In the genomic region with DNA sequence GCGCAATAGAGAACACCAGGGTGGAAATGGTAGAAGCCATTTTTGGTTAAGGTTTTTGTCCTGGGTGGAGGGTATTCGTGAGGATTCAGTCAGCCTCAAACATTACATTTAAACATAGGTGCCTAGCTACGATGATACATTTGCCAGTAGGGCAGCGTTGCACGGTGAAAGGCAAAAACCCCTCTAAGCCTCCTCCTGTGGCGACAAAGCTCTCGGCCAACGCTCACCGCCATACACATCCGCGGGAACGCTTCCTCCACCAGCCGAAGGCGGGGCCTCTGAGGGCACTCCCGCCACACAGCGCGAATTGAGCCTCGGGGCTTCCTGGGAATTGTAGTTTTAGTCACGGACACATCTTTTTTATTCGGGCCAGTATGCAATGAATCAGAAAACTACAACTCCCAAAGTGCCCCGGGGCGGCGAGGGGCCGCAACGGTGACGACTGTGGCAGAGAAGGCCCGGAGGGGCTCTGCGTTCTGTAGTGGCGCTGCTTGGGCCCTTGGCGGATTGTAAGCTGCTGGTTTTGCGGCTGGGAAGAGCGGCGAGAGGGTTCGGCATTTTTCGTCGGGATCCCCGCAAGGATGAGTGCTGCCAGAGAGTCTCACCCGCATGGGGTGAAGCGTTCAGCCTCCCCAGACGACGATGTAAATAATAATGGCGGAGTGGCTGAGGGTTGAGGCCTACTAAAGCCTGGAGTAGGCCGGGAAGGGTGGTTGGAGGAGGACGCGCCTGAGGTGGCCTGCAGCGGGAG, we compare ENCODE assay signal across 8 cellular contexts. TPM values are rescaled to one million over a fixed set of nuclear protein-coding genes. Genes with fewer than 3 reads are reported as not detected.
DNase-seq lines count a peak whose midpoint lies in the region; ATAC-seq and TF ChIP-seq lines count a peak whose summit lies in the region.

A gene (plus strand): TSS at position 450 of the 751 bp plus-strand sequence. CDS start 132 bp downstream, at position 582.

- H3K36me3 ChIP-seq in GM06990 (ENCODE audit: control insufficient read depth, insufficient read depth, low read length) (peaks cover 3% of the 10 kb centered on the region), suprapubic skin (peaks cover 3% of the 10 kb centered on the region)

- TF ChIP-seq EP300 in suprapubic skin (IDR thresholded peaks at IDR 0.05) = no peak

- H3K4me1 ChIP-seq in suprapubic skin = peaks cover 44% of the 10 kb centered on the region

- WGBS in suprapubic skin = under 1% methylated on average over 23 of the region's 46 CpGs

- peak; percentile 97 for ATAC-seq in HG02588 (IDR thresholded peaks at IDR 0.05; ENCODE audit: unreplicated experiment)
- peak; percentile 99 for ATAC-seq in SK-N-SH treated with all-trans-retinoic acid at 6 μM for 48 hours

- DNase-seq in GM06990 (ENCODE audit: extremely low read depth, insufficient read length) = peak; percentile 95
- peak; percentile 98 for DNase-seq in NCI-H1092 (lab: John Stamatoyannopoulos, UW)
- peak; percentile 98 for DNase-seq in globus pallidus (ENCODE audit: low spot score)
- peak; percentile 67 to 99 (median 95) for DNase-seq in nucleus accumbens (lab: John Stamatoyannopoulos, UW)
- peak; percentile 96 to 98 for DNase-seq in suprapubic skin (ENCODE audit: low spot score in 2 of 2)

- peaks cover 9% of the 10 kb centered on the region for H3K36me3 Mint-ChIP-seq in activated naive CD4-positive, alpha-beta T cell treated with anti-CD3 and anti-CD28 coated beads, Interleukin-2, amount 50 U/mL, for 24 hours

- no peaks in the 10 kb centered on the region for H3K27me3 Mint-ChIP-seq in activated naive CD4-positive, alpha-beta T cell treated with anti-CD3 and anti-CD28 coated beads, Interleukin-2, amount 50 U/mL, for 24 hours

- H3K9me3 Mint-ChIP-seq in activated naive CD4-positive, alpha-beta T cell treated with anti-CD3 and anti-CD28 coated beads, Interleukin-2, amount 50 U/mL, for 24 hours = no peaks in the 10 kb centered on the region

- TF ChIP-seq CTCF in GM06990 (IDR thresholded peaks at IDR 0.05; ENCODE audit: insufficient read depth, low read length, poor library complexity, severe bottlenecking) (no peak), suprapubic skin (IDR thresholded peaks at IDR 0.05) (no peak)

- H3K27ac ChIP-seq in suprapubic skin = peak within 1 kb of the TSS; percentile 94

- no peaks in the 10 kb centered on the region for H3K9me3 ChIP-seq in suprapubic skin

- TF ChIP-seq POLR2A in suprapubic skin (IDR thresholded peaks at IDR 0.05) = peak; percentile 69 to 95

- no peak within 1 kb of the TSS for H3K4me3 Mint-ChIP-seq in activated naive CD4-positive, alpha-beta T cell treated with anti-CD3 and anti-CD28 coated beads, Interleukin-2, amount 50 U/mL, for 24 hours

- H3K4me1 Mint-ChIP-seq in activated naive CD4-positive, alpha-beta T cell treated with anti-CD3 and anti-CD28 coated beads, Interleukin-2, amount 50 U/mL, for 24 hours = peaks cover 29% of the 10 kb centered on the region

- no peaks in the 10 kb centered on the region for H3K27me3 ChIP-seq in GM06990 (replicated peaks; ENCODE audit: control insufficient read depth, insufficient read depth, low read length)
- H3K27me3 ChIP-seq in suprapubic skin = no peaks in the 10 kb centered on the region

- peak within 1 kb of the TSS; percentile 88 for H3K27ac Mint-ChIP-seq in activated naive CD4-positive, alpha-beta T cell treated with anti-CD3 and anti-CD28 coated beads, Interleukin-2, amount 50 U/mL, for 24 hours

- H3K4me3 ChIP-seq in GM06990 (replicated peaks; ENCODE audit: low read depth, low read length) = peak within 1 kb of the TSS; percentile 90
- H3K4me3 ChIP-seq in suprapubic skin = peak within 1 kb of the TSS; percentile 81

TF ChIP-seq in SK-N-SH treated with all-trans-retinoic acid at 6 μM for 48 hours, 23 proteins besides CTCF, POLR2A, EP300 and RAD21:
- TF ChIP-seq CSDC2 (CRISPR knock-in tag; IDR thresholded peaks at IDR 0.05) = no peak
- TF ChIP-seq TOX (CRISPR knock-in tag; IDR thresholded peaks at IDR 0.05; ENCODE audit: borderline replicate concordance) = no peak
- no peak for TF ChIP-seq TCF4 (CRISPR knock-in tag; IDR thresholded peaks at IDR 0.05; ENCODE audit: borderline replicate concordance)
- no peak for TF ChIP-seq ZFP30 (CRISPR knock-in tag; IDR thresholded peaks at IDR 0.05)
- TF ChIP-seq ZNF70 (CRISPR knock-in tag; IDR thresholded peaks at IDR 0.05) = no peak
- TF ChIP-seq, protein P1, sequence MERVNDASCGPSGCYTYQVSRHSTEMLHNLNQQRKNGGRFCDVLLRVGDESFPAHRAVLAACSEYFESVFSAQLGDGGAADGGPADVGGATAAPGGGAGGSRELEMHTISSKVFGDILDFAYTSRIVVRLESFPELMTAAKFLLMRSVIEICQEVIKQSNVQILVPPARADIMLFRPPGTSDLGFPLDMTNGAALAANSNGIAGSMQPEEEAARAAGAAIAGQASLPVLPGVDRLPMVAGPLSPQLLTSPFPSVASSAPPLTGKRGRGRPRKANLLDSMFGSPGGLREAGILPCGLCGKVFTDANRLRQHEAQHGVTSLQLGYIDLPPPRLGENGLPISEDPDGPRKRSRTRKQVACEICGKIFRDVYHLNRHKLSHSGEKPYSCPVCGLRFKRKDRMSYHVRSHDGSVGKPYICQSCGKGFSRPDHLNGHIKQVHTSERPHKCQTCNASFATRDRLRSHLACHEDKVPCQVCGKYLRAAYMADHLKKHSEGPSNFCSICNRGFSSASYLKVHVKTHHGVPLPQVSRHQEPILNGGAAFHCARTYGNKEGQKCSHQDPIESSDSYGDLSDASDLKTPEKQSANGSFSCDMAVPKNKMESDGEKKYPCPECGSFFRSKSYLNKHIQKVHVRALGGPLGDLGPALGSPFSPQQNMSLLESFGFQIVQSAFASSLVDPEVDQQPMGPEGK (CRISPR knock-in tag; IDR thresholded peaks at IDR 0.05; ENCODE audit: borderline replicate concordance) = no peak
- TF ChIP-seq ZNF565 (CRISPR knock-in tag; conservative IDR thresholded peaks at IDR 0.05; ENCODE audit: low read depth) = no peak
- TF ChIP-seq, protein P2, sequence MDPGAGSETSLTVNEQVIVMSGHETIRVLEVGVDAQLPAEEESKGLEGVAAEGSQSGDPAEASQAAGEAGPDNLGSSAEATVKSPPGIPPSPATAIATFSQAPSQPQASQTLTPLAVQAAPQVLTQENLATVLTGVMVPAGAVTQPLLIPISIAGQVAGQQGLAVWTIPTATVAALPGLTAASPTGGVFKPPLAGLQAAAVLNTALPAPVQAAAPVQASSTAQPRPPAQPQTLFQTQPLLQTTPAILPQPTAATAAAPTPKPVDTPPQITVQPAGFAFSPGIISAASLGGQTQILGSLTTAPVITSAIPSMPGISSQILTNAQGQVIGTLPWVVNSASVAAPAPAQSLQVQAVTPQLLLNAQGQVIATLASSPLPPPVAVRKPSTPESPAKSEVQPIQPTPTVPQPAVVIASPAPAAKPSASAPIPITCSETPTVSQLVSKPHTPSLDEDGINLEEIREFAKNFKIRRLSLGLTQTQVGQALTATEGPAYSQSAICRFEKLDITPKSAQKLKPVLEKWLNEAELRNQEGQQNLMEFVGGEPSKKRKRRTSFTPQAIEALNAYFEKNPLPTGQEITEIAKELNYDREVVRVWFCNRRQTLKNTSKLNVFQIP (CRISPR knock-in tag; IDR thresholded peaks at IDR 0.05; ENCODE audit: borderline replicate concordance, low read depth) = no peak
- TF ChIP-seq, protein P3, sequence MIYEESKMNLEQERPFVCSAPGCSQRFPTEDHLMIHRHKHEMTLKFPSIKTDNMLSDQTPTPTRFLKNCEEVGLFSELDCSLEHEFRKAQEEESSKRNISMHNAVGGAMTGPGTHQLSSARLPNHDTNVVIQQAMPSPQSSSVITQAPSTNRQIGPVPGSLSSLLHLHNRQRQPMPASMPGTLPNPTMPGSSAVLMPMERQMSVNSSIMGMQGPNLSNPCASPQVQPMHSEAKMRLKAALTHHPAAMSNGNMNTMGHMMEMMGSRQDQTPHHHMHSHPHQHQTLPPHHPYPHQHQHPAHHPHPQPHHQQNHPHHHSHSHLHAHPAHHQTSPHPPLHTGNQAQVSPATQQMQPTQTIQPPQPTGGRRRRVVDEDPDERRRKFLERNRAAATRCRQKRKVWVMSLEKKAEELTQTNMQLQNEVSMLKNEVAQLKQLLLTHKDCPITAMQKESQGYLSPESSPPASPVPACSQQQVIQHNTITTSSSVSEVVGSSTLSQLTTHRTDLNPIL (CRISPR knock-in tag; IDR thresholded peaks at IDR 0.05; ENCODE audit: low read depth) = no peak
- TF ChIP-seq ISL1 (CRISPR knock-in tag; IDR thresholded peaks at IDR 0.05) = no peak
- no peak for TF ChIP-seq ZC3H10 (CRISPR knock-in tag; IDR thresholded peaks at IDR 0.05)
- no peak for TF ChIP-seq SNAI2 (CRISPR knock-in tag; IDR thresholded peaks at IDR 0.05)
- TF ChIP-seq GLIS3 (CRISPR knock-in tag; IDR thresholded peaks at IDR 0.05) = no peak
- TF ChIP-seq, protein P4, sequence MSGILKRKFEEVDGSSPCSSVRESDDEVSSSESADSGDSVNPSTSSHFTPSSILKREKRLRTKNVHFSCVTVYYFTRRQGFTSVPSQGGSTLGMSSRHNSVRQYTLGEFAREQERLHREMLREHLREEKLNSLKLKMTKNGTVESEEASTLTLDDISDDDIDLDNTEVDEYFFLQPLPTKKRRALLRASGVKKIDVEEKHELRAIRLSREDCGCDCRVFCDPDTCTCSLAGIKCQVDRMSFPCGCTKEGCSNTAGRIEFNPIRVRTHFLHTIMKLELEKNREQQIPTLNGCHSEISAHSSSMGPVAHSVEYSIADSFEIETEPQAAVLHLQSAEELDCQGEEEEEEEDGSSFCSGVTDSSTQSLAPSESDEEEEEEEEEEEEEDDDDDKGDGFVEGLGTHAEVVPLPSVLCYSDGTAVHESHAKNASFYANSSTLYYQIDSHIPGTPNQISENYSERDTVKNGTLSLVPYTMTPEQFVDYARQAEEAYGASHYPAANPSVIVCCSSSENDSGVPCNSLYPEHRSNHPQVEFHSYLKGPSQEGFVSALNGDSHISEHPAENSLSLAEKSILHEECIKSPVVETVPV (CRISPR knock-in tag; IDR thresholded peaks at IDR 0.05) = no peak
- no peak for TF ChIP-seq ARNTL (CRISPR knock-in tag; IDR thresholded peaks at IDR 0.05; ENCODE audit: borderline replicate concordance, low read depth)
- TF ChIP-seq OSR1 (CRISPR knock-in tag; IDR thresholded peaks at IDR 0.05) = no peak
TF ChIP-seq in SK-N-SH treated with all-trans-retinoic acid at 6 μM for 48 hours: peak in this region for 0.

RNA-seq across cellular contexts. Expression of the gene that starts here (rescaled TPM):
- 100 to 1,000 TPM; 103 to 158 (median 133) TPM for total RNA-seq in suprapubic skin

Comparison
In these comparisons a context has a peak if more than half of its experiments do, and no peak if none do; other contexts are left out.
1. Peak in every context shown above with its lines: DNase-seq, ATAC-seq, H3K4me3 ChIP-seq and H3K27ac ChIP-seq.